15 cellular contexts compared by ENCODE assay signal in the genomic region with DNA sequence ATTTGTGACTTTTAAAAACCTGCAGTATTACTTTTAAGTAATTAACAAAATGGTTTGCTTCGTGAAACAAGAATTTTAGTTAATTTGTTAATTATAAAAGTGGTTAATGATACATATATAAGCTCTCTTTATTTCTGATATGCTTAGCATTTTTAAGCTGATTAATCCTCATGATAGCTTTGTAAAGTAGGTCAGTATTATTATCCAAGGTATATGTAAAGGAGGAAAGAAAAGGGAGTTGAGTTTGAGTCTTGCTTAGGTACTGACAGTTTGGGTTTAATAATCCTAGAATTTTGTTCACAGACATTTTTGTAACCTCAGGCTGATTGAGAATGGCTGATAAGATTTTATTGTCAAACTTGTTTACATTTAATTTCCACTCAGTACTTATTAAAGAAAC. TPM values are rescaled to one million over a fixed set of nuclear protein-coding genes. Genes with fewer than 3 reads are reported as not detected.
A peak's percentile ranks its signal among the peaks of the same experiment; 100 is the strongest.
DNase-seq lines count a peak whose midpoint lies in the region; ATAC-seq and TF ChIP-seq lines count a peak whose summit lies in the region.
"Had no signal": no experiment of that assay in that cellular context is flagged by ENCODE, and none has a peak within 500 bp of the region (broad histone marks: within the 10 kb centered on the region; RNA-seq: fewer than 3 reads in every experiment).

No MANE protein-coding gene starts in this region.

- H3K4me1 Mint-ChIP-seq in activated T-helper 17 cell treated with anti-CD3 and anti-CD28 coated beads, Interleukin-2, amount 50 U/mL, for 72 hours = peaks cover 54% of the 10 kb centered on the region
- H3K4me1 Mint-ChIP-seq in memory B cell = peaks cover 61% of the 10 kb centered on the region

- no peaks in the 10 kb centered on the region for H3K27me3 Mint-ChIP-seq in activated T-helper 17 cell treated with anti-CD3 and anti-CD28 coated beads, Interleukin-2, amount 50 U/mL, for 72 hours
- H3K27me3 Mint-ChIP-seq in memory B cell = no peaks in the 10 kb centered on the region
- H3K27me3 Mint-ChIP-seq: progenitor cell of endocrine pancreas had no signal

- peak overlapping the region in 7 of 10 donors; percentile 68 to 85 (median 74) for H3K27ac ChIP-seq in heart right ventricle
- H3K27ac ChIP-seq in vagina = peak overlapping the region; percentile 56
- no peak overlapping the region for H3K27ac ChIP-seq in upper lobe of right lung

- ATAC-seq in heart right ventricle (no peak), left cardiac atrium (no peak), memory B cell (ENCODE audit: low read depth) (no peak), GM19452 (IDR thresholded peaks at IDR 0.05; ENCODE audit: unreplicated experiment) (no peak), upper lobe of right lung (no peak)
- ATAC-seq in activated T-helper 17 cell treated with anti-CD3 and anti-CD28 coated beads, Interleukin-2, amount 50 U/mL, for 72 hours (replicated peaks) = no peak

- no peak for DNase-seq in heart right ventricle
- DNase-seq in left cardiac atrium = no peak
- no peak for DNase-seq in memory B cell (ENCODE audit: low spot score in 2 of 2)
- no peak for DNase-seq in vagina (ENCODE audit: extremely low spot score in 2 of 2)
- DNase-seq in SIG-M5 treated with dmso at 0.1 percent for 504 hours (lab: John Stamatoyannopoulos, UW; ENCODE audit: unreplicated experiment) = no peak
- DNase-seq in upper lobe of right lung = no peak
- DNase-seq: cortex of kidney, GOT3, hippocampal formation, NCI-H226, SHP77 treated with DMSO at 0.1 percent for 48 hours had no signal

- no peaks in the 10 kb centered on the region for H3K9me3 ChIP-seq in heart right ventricle
- no peaks in the 10 kb centered on the region for H3K9me3 ChIP-seq in vagina
- H3K9me3 ChIP-seq in upper lobe of right lung = no peaks in the 10 kb centered on the region

- peak overlapping the region; percentile 75 for H3K4me3 Mint-ChIP-seq in activated T-helper 17 cell treated with anti-CD3 and anti-CD28 coated beads, Interleukin-2, amount 50 U/mL, for 72 hours
- H3K4me3 Mint-ChIP-seq in memory B cell = no peak overlapping the region

- H3K4me1 ChIP-seq in heart right ventricle (peaks cover 17 to 94% (median 68%) of the 10 kb centered on the region in 9 donors), vagina (peaks cover 68% of the 10 kb centered on the region), upper lobe of right lung (peaks cover 37% of the 10 kb centered on the region)

- intact Hi-C loops in heart right ventricle (cut with DNase I) (loop anchor here in 1 of 10 donors (5.0 kb wide), 1 partner anchor 1092 kb away; no protein-coding TSS in a partner anchor), left cardiac atrium (cut with DNase I) (no loop called here), vagina (cut with DNase I) (no loop called here), upper lobe of right lung (cut with DNase I) (no loop called here)

- 93 to 100% methylated on average over 1 of the region's 1 CpG for WGBS in heart right ventricle, 2 donors

- H3K27me3 ChIP-seq in heart right ventricle = no peaks in the 10 kb centered on the region
- H3K27me3 ChIP-seq in vagina = no peaks in the 10 kb centered on the region
- no peaks in the 10 kb centered on the region for H3K27me3 ChIP-seq in upper lobe of right lung

- H3K4me3 ChIP-seq in heart right ventricle (peak overlapping the region in 1 of 10 donors; percentile 0), vagina (no peak overlapping the region), upper lobe of right lung (no peak overlapping the region)

- H3K27ac Mint-ChIP-seq in activated T-helper 17 cell treated with anti-CD3 and anti-CD28 coated beads, Interleukin-2, amount 50 U/mL, for 72 hours = peak overlapping the region; percentile 81
- peak overlapping the region; percentile 86 for H3K27ac Mint-ChIP-seq in memory B cell
- H3K27ac Mint-ChIP-seq: progenitor cell of endocrine pancreas had no signal

- TF ChIP-seq POLR2A in vagina (IDR thresholded peaks at IDR 0.05) = no peak

- no peaks in the 10 kb centered on the region for H3K9me3 Mint-ChIP-seq in activated T-helper 17 cell treated with anti-CD3 and anti-CD28 coated beads, Interleukin-2, amount 50 U/mL, for 72 hours
- no peaks in the 10 kb centered on the region for H3K9me3 Mint-ChIP-seq in memory B cell
- H3K9me3 Mint-ChIP-seq: activated T-helper 2 cell treated with anti-CD3 and anti-CD28 coated beads, Interferon-gamma antibody, Interleukin-2, Interleukin-4, amounts not matched to agents 10 μg/mL and 5 μg/mL and 100 μg/mL, durations not matched to agents 14 hours and 24 hours and 36 hours had no signal

- peaks cover 79% of the 10 kb centered on the region for H3K36me3 Mint-ChIP-seq in activated T-helper 17 cell treated with anti-CD3 and anti-CD28 coated beads, Interleukin-2, amount 50 U/mL, for 72 hours (ENCODE audit: low read depth)
- H3K36me3 Mint-ChIP-seq in memory B cell = peaks cover 39% of the 10 kb centered on the region

- H3K36me3 ChIP-seq in heart right ventricle (peaks cover 0 to 5% (median 0%) of the 10 kb centered on the region in 9 donors), vagina (no peaks in the 10 kb centered on the region), upper lobe of right lung (no peaks in the 10 kb centered on the region)

- no peak for TF ChIP-seq CTCF in heart right ventricle (IDR thresholded peaks at IDR 0.05)
- no peak for TF ChIP-seq CTCF in vagina (IDR thresholded peaks at IDR 0.05)
- TF ChIP-seq CTCF in upper lobe of right lung (IDR thresholded peaks at IDR 0.05) = no peak

RNA-seq across cellular contexts. Expression of gene HERC3, which starts 21.8 kb away (rescaled TPM):
- total RNA-seq in heart right ventricle = 10 to 100 TPM; 40.6 to 62.6 (median 47.2) TPM
- 10 to 100 TPM in 1 of 2 donors, 1 to 10 TPM in 1; 8.5 to 13.2 TPM for polyA plus RNA-seq in heart right ventricle
- 10 to 100 TPM; 41.9 to 45.9 TPM for total RNA-seq in left cardiac atrium
- total RNA-seq in activated T-helper 17 cell treated with anti-CD3 and anti-CD28 coated beads, Interleukin-2, amount 50 U/mL, for 72 hours = 100 to 1,000 TPM in 1 of 2 donors, 10 to 100 TPM in 1; 31.6 to 159 TPM
- total RNA-seq in vagina = 32.9 TPM
- 50.0 TPM for total RNA-seq in upper lobe of right lung
